Comparison of ENCODE assay signal across 12 cellular contexts in the genomic region with DNA sequence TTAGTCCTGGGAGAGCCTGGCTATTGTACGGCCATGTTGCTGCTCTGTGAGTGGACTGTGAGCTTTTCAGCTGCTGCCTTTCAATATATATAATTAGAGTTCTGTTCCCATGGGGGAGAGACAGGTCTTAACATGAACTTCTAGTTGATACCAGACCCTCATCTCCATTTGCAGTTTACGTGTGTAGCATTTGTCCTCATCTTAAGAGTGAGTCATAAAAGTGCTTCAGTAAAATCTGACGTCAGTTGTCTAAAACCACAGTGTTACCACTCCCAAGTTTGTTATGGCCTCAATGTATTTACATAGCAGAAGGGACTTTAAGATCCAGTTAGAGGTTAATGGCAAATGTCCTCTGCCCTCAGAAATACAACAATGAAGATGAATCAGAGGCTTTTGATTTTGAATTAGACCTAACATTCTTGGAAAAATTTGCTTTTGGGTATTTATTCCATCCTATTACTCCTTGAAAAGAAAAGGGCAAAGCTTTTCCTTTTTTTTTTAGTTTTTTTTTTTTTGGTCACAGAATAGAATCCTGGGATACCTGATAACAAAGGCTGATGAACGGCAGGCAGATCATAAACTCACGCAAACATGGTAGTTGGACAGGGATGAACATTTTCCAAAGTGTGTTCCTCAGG. TPM values are rescaled to one million over a fixed set of nuclear protein-coding genes. Genes with fewer than 3 reads are reported as not detected.
DNase-seq lines count a peak whose midpoint lies in the region; ATAC-seq and TF ChIP-seq lines count a peak whose summit lies in the region.
"Had no signal": no experiment of that assay in that cellular context is flagged by ENCODE, and none has a peak within 500 bp of the region (broad histone marks: within the 10 kb centered on the region; RNA-seq: fewer than 3 reads in every experiment).

No MANE protein-coding gene starts in this region.

- peaks cover 5% of the 10 kb centered on the region; the same call in 1 of the 2 replicates for H3F3A ChIP-seq in PC-9 (ENCODE audit: insufficient read depth, low read depth)

- no peak for TF ChIP-seq POLR2A in body of pancreas (IDR thresholded peaks at IDR 0.05)

- H3K27me3 ChIP-seq in PC-9 (ENCODE audit: insufficient read depth, low read depth) (no peaks in the 10 kb centered on the region), body of pancreas (no peaks in the 10 kb centered on the region)

- no peak overlapping the region for H3K4me3 ChIP-seq in PC-9
- H3K4me3 ChIP-seq in foreskin fibroblast (ENCODE audit: low read depth in 1 of 2, low read length in 2 of 2): no peak overlapping the region
- H3K4me3 ChIP-seq in body of pancreas: no peak overlapping the region
- H3K4me3 ChIP-seq: gastrocnemius medialis had no signal

- peak overlapping the region; percentile 31; the same call in 1 of the 2 replicates for H3K4me2 ChIP-seq in PC-9

- BruUV-seq in PC-9 (replicated peaks; lab: Mats Ljungman, UMichigan): no TSS peak

- no peaks in the 10 kb centered on the region for H3K79me2 ChIP-seq in PC-9 (ENCODE audit: low read depth)

- H2AFZ ChIP-seq in PC-9: 0 out of 2 replicates have a peak overlapping the region, but pooled peaks have one; percentile 1

- H3K36me3 ChIP-seq in PC-9 (ENCODE audit: low read depth) (no peaks in the 10 kb centered on the region), body of pancreas (replicated peaks in 1 of 2; ENCODE audit: insufficient read depth in 1 of 2, low read depth in 2 of 2) (no peaks in the 10 kb centered on the region)
- H3K36me3 ChIP-seq: gastrocnemius medialis had no signal

- H3K9me2 ChIP-seq in PC-9 (ENCODE audit: insufficient read depth): no peaks in the 10 kb centered on the region

- WGBS in body of pancreas, 2 donors: 68 to 70% methylated on average over 5 of the region's 5 CpGs

- TF ChIP-seq CTCF in PC-9 (conservative IDR thresholded peaks at IDR 0.05): no peak
- TF ChIP-seq CTCF in foreskin fibroblast (IDR thresholded peaks at IDR 0.05; ENCODE audit: low read depth, low read length): no peak
- no peak for TF ChIP-seq CTCF in body of pancreas (IDR thresholded peaks at IDR 0.05)

- H3K9me3 ChIP-seq in PC-9 (ENCODE audit: insufficient read depth, low read depth): no peaks in the 10 kb centered on the region
- no peaks in the 10 kb centered on the region for H3K9me3 ChIP-seq in body of pancreas
- H3K9me3 ChIP-seq: gastrocnemius medialis had no signal

- intact Hi-C loops in PC-9 (cut with micrococcal nuclease; ENCODE audit: unreplicated experiment): no loop called here
- intact Hi-C loops in body of pancreas (cut with DNase I): no loop called here

- ATAC-seq in GM21825 (IDR thresholded peaks at IDR 0.05; ENCODE audit: unreplicated experiment) (no peak), HG02938 (IDR thresholded peaks at IDR 0.05; ENCODE audit: unreplicated experiment) (no peak), body of pancreas (no peak)
- ATAC-seq: CD8-positive, alpha-beta T cell; gastrocnemius medialis; stimulated activated naive CD8-positive, alpha-beta T cell treated with anti-CD3 and anti-CD28 coated beads, Interleukin-15, amount 100 ng/mL, for 72 hours had no signal

- DNase-seq in AG08396 (ENCODE audit: low spot score) (peak; percentile 24), HPDE6-E6E7 (ENCODE audit: extremely low spot score) (peak; percentile 21), PC-9 (peak in 1 of 2 experiments; percentile 64), foreskin fibroblast (peak; percentile 75 to 81), NCI-H2196 (lab: John Stamatoyannopoulos, UW; ENCODE audit: unreplicated experiment) (no peak), body of pancreas (no peak)
- DNase-seq: anterior cingulate cortex; CD8-positive, alpha-beta T cell; gastrocnemius medialis; stimulated activated naive CD8-positive, alpha-beta T cell treated with anti-CD3 and anti-CD28 coated beads, Interleukin-15, amount 100 ng/mL, for 72 hours had no signal

- no peaks in the 10 kb centered on the region for H4K20me1 ChIP-seq in PC-9 (ENCODE audit: insufficient read depth)

- POLR2A ChIA-PET in PC-9 (lab: Charles Lee; ENCODE audit: unreplicated experiment): no interaction called here

- peaks cover 25% of the 10 kb centered on the region for H3K4me1 ChIP-seq in PC-9 (replicated peaks; ENCODE audit: insufficient read depth)
- no peaks in the 10 kb centered on the region for H3K4me1 ChIP-seq in body of pancreas
- H3K4me1 ChIP-seq: gastrocnemius medialis had no signal

- H3K27ac ChIP-seq in PC-9 (no peak overlapping the region), body of pancreas (no peak overlapping the region)
- H3K27ac ChIP-seq: gastrocnemius medialis had no signal

- CTCF ChIA-PET in PC-9 (lab: Charles Lee): no interaction called here

RNA-seq across cellular contexts. Expression of a gene that starts 38.6 kb away (rescaled TPM):
- total RNA-seq in PC-9 (2021) (not detected in 2 replicates), body of pancreas (not detected)
- total RNA-seq: CD8-positive, alpha-beta T cell; gastrocnemius medialis had no signal

Comparison
In these comparisons a context has a peak if more than half of its experiments do, and no peak if none do; other contexts are left out.
1. DNase-seq: peak in AG08396 (single experiment), HPDE6-E6E7 (single experiment) and foreskin fibroblast (2 of 2); none in NCI-H2196 (single experiment) and body of pancreas (0 of 4).